20 cellular contexts compared by ENCODE assay signal in the genomic region with DNA sequence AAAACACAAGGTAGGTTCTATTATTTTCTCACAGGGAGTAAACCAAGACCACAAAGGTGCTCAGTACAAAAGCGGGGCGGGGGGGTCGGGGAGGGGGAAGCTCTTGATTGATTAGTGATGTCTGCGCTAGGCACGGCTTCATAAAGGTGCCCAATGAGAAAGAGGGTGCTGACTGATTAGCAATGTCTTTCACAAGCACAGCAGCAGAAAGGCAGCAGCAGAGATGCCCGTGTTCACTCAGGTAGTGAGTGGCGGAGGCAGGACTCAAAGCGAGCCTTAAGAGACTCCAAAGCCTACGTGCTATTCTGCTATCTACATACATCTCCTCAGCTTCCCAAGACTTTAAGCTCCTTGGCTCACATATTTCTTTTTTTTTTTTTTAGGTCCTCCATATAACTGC. TPM values are rescaled to one million over a fixed set of nuclear protein-coding genes. Genes with fewer than 3 reads are reported as not detected.
A peak's percentile ranks its signal among the peaks of the same experiment; 100 is the strongest.
DNase-seq lines count a peak whose midpoint lies in the region; ATAC-seq and TF ChIP-seq lines count a peak whose summit lies in the region.
"Had no signal": no experiment of that assay in that cellular context is flagged by ENCODE, and none has a peak within 500 bp of the region (broad histone marks: within the 10 kb centered on the region; RNA-seq: fewer than 3 reads in every experiment).

No MANE protein-coding gene starts in this region.

- H3K9ac ChIP-seq in MM.1S (ENCODE audit: low read length), result no peak overlapping the region

- peaks cover 47% of the 10 kb centered on the region for H3K79me2 ChIP-seq in MM.1S (ENCODE audit: low read length)

- DNase-seq in activated CD4-positive, alpha-beta T cell treated with anti-CD3 and anti-CD28 coated beads, Interleukin-2, amount 10 ng/mL, durations not matched to agents 24 days and 14 days, result no peak
- DNase-seq in activated CD4-positive, alpha-beta T cell treated with anti-CD3 and anti-CD28 coated beads for 4 hours, result no peak
- DNase-seq in CD4-positive, alpha-beta memory T cell, result no peak
- no peak for DNase-seq in activated T-helper 1 cell treated with anti-CD3 and anti-CD28 coated beads, Interleukin-12 subunit alpha, Interleukin-12 subunit beta, Interleukin-2, Interleukin-4 antibody, amounts not matched to agents 30 ng/mL and 10 ng/mL and 1 ng/mL, durations not matched to agents 14 hours and 24 hours and 36 hours (ENCODE audit: low spot score)
- DNase-seq in natural killer cell treated with Interleukin-12 subunit alpha and Interleukin-12 subunit beta and Interleukin-15 and Interleukin-18, amount 100 ng/mL, for 72 hours (ENCODE audit: low spot score), result no peak
- DNase-seq in activated CD8-positive, alpha-beta memory T cell treated with anti-CD3 and anti-CD28 coated beads, Interleukin-2, amount 50 U/mL, for 4 hours, result no peak
- DNase-seq in activated T-helper 2 cell treated with anti-CD3 and anti-CD28 coated beads, Interferon-gamma antibody, Interleukin-2, Interleukin-4, amounts not matched to agents 10 μg/mL and 5 μg/mL and 100 μg/mL, durations not matched to agents 14 hours and 24 hours and 36 hours (ENCODE audit: low spot score), result no peak
- DNase-seq in MM.1S, result no peak
- DNase-seq: AML-193, Calu3, EL, GOT3, NCI-H1105 treated with DMSO at 0.1 percent for 48 hours, NCI-H1694, NCI-H2081 treated with DMSO at 0.1 percent for 48 hours, NCI-H510A treated with DMSO at 0.1 percent for 48 hours, NCI-H774, SHP77 had no signal

- intact Hi-C loops in activated CD4-positive, alpha-beta T cell treated with anti-CD3 and anti-CD28 coated beads, Interleukin-2, amount 10 ng/mL, durations not matched to agents 24 days and 14 days (cut with micrococcal nuclease), result no loop called here
- intact Hi-C loops in CD4-positive, alpha-beta memory T cell (cut with micrococcal nuclease), result no loop called here
- intact Hi-C loops in activated T-helper 1 cell treated with anti-CD3 and anti-CD28 coated beads, Interleukin-12 subunit alpha, Interleukin-12 subunit beta, Interleukin-2, Interleukin-4 antibody, amounts not matched to agents 30 ng/mL and 10 ng/mL and 1 ng/mL, durations not matched to agents 14 hours and 24 hours and 36 hours (cut with micrococcal nuclease), result no loop called here
- intact Hi-C loops in activated T-helper 2 cell treated with anti-CD3 and anti-CD28 coated beads, Interferon-gamma antibody, Interleukin-2, Interleukin-4, amounts not matched to agents 10 μg/mL and 5 μg/mL and 100 μg/mL, durations not matched to agents 14 hours and 24 hours and 36 hours (cut with micrococcal nuclease), result no loop called here

- no peak overlapping the region for H3K4me3 Mint-ChIP-seq in activated CD4-positive, alpha-beta T cell treated with anti-CD3 and anti-CD28 coated beads, Interleukin-2, amount 10 ng/mL, durations not matched to agents 24 days and 14 days
- H3K4me3 Mint-ChIP-seq in CD4-positive, alpha-beta memory T cell, result peak overlapping the region in 1 of 8 donors; percentile 59
- H3K4me3 Mint-ChIP-seq in activated T-helper 1 cell treated with anti-CD3 and anti-CD28 coated beads, Interleukin-12 subunit alpha, Interleukin-12 subunit beta, Interleukin-2, Interleukin-4 antibody, amounts not matched to agents 30 ng/mL and 10 ng/mL and 1 ng/mL, durations not matched to agents 14 hours and 24 hours and 36 hours, result peak overlapping the region; percentile 45
- no peak overlapping the region for H3K4me3 Mint-ChIP-seq in natural killer cell treated with Interleukin-12 subunit alpha and Interleukin-12 subunit beta and Interleukin-15 and Interleukin-18, amount 100 ng/mL, for 72 hours
- H3K4me3 Mint-ChIP-seq in activated T-helper 2 cell treated with anti-CD3 and anti-CD28 coated beads, Interferon-gamma antibody, Interleukin-2, Interleukin-4, amounts not matched to agents 10 μg/mL and 5 μg/mL and 100 μg/mL, durations not matched to agents 14 hours and 24 hours and 36 hours (ENCODE audit: low read depth), result no peak overlapping the region
- H3K4me3 Mint-ChIP-seq: CD14-positive monocyte had no signal

- no peak overlapping the region for H2AFZ ChIP-seq in MM.1S (ENCODE audit: low read length)

- H3K4me1 Mint-ChIP-seq in activated CD4-positive, alpha-beta T cell treated with anti-CD3 and anti-CD28 coated beads, Interleukin-2, amount 10 ng/mL, durations not matched to agents 24 days and 14 days, result peaks cover 45% of the 10 kb centered on the region
- H3K4me1 Mint-ChIP-seq in CD4-positive, alpha-beta memory T cell, result peaks cover 46 to 71% (median 56%) of the 10 kb centered on the region in 4 donors
- peaks cover 66% of the 10 kb centered on the region for H3K4me1 Mint-ChIP-seq in activated T-helper 1 cell treated with anti-CD3 and anti-CD28 coated beads, Interleukin-12 subunit alpha, Interleukin-12 subunit beta, Interleukin-2, Interleukin-4 antibody, amounts not matched to agents 30 ng/mL and 10 ng/mL and 1 ng/mL, durations not matched to agents 14 hours and 24 hours and 36 hours (ENCODE audit: low read depth)
- H3K4me1 Mint-ChIP-seq in natural killer cell treated with Interleukin-12 subunit alpha and Interleukin-12 subunit beta and Interleukin-15 and Interleukin-18, amount 100 ng/mL, for 72 hours (ENCODE audit: low read depth in 2 of 2), result peaks cover 55 to 60% of the 10 kb centered on the region in 2 donors
- peaks cover 42% of the 10 kb centered on the region for H3K4me1 Mint-ChIP-seq in activated T-helper 2 cell treated with anti-CD3 and anti-CD28 coated beads, Interferon-gamma antibody, Interleukin-2, Interleukin-4, amounts not matched to agents 10 μg/mL and 5 μg/mL and 100 μg/mL, durations not matched to agents 14 hours and 24 hours and 36 hours (ENCODE audit: low read depth)

- CTCF ChIA-PET in CD4-positive, alpha-beta memory T cell (lab: Charles Lee; ENCODE audit: partially characterized antibody), result no interaction called here

- H3K4me3 ChIP-seq in CD4-positive, alpha-beta memory T cell (ENCODE audit: low read length in 2 of 2), result no peak overlapping the region
- H3K4me3 ChIP-seq in MM.1S (ENCODE audit: low read length), result no peak overlapping the region

- peaks cover 31% of the 10 kb centered on the region for H3K4me1 ChIP-seq in CD4-positive, alpha-beta memory T cell (ENCODE audit: insufficient read depth, low read length)
- H3K4me1 ChIP-seq in MM.1S (ENCODE audit: low read length), result no peaks in the 10 kb centered on the region

- H3K4me2 ChIP-seq in MM.1S (ENCODE audit: low read depth, low read length), result no peak overlapping the region

- POLR2A ChIA-PET in CD4-positive, alpha-beta memory T cell (lab: Charles Lee; ENCODE audit: partially characterized antibody), result interaction anchor here (0.7 kb wide), 1 partner anchor 10 kb away, joined by 3 read pairs; no protein-coding TSS in a partner anchor

- no peaks in the 10 kb centered on the region for H3K27me3 ChIP-seq in CD4-positive, alpha-beta memory T cell (ENCODE audit: insufficient read depth, low read length)
- no peaks in the 10 kb centered on the region for H3K27me3 ChIP-seq in MM.1S (replicated peaks; ENCODE audit: insufficient read depth, low read length)

- H3K27ac Mint-ChIP-seq in activated CD4-positive, alpha-beta T cell treated with anti-CD3 and anti-CD28 coated beads, Interleukin-2, amount 10 ng/mL, durations not matched to agents 24 days and 14 days, result peak overlapping the region; percentile 25
- H3K27ac Mint-ChIP-seq in CD4-positive, alpha-beta memory T cell, result peak overlapping the region in 4 of 7 donors; percentile 56 to 84 (median 62)
- H3K27ac Mint-ChIP-seq in activated T-helper 1 cell treated with anti-CD3 and anti-CD28 coated beads, Interleukin-12 subunit alpha, Interleukin-12 subunit beta, Interleukin-2, Interleukin-4 antibody, amounts not matched to agents 30 ng/mL and 10 ng/mL and 1 ng/mL, durations not matched to agents 14 hours and 24 hours and 36 hours, result peak overlapping the region; percentile 40
- peak overlapping the region; percentile 36 to 88 for H3K27ac Mint-ChIP-seq in natural killer cell treated with Interleukin-12 subunit alpha and Interleukin-12 subunit beta and Interleukin-15 and Interleukin-18, amount 100 ng/mL, for 72 hours
- no peak overlapping the region for H3K27ac Mint-ChIP-seq in activated T-helper 2 cell treated with anti-CD3 and anti-CD28 coated beads, Interferon-gamma antibody, Interleukin-2, Interleukin-4, amounts not matched to agents 10 μg/mL and 5 μg/mL and 100 μg/mL, durations not matched to agents 14 hours and 24 hours and 36 hours
- H3K27ac Mint-ChIP-seq: CD14-positive monocyte had no signal

- H3K9me2 ChIP-seq in MM.1S (replicated peaks; ENCODE audit: insufficient read depth, low read length), result no peaks in the 10 kb centered on the region

- H3K36me3 Mint-ChIP-seq in activated CD4-positive, alpha-beta T cell treated with anti-CD3 and anti-CD28 coated beads, Interleukin-2, amount 10 ng/mL, durations not matched to agents 24 days and 14 days (ENCODE audit: low read depth), result peaks cover 66% of the 10 kb centered on the region
- H3K36me3 Mint-ChIP-seq in CD4-positive, alpha-beta memory T cell, result peaks cover 33 to 51% of the 10 kb centered on the region in 2 donors
- peaks cover 48% of the 10 kb centered on the region for H3K36me3 Mint-ChIP-seq in activated T-helper 1 cell treated with anti-CD3 and anti-CD28 coated beads, Interleukin-12 subunit alpha, Interleukin-12 subunit beta, Interleukin-2, Interleukin-4 antibody, amounts not matched to agents 30 ng/mL and 10 ng/mL and 1 ng/mL, durations not matched to agents 14 hours and 24 hours and 36 hours (ENCODE audit: low read depth)
- H3K36me3 Mint-ChIP-seq in natural killer cell treated with Interleukin-12 subunit alpha and Interleukin-12 subunit beta and Interleukin-15 and Interleukin-18, amount 100 ng/mL, for 72 hours, result peaks cover 16% of the 10 kb centered on the region
- H3K36me3 Mint-ChIP-seq in activated T-helper 2 cell treated with anti-CD3 and anti-CD28 coated beads, Interferon-gamma antibody, Interleukin-2, Interleukin-4, amounts not matched to agents 10 μg/mL and 5 μg/mL and 100 μg/mL, durations not matched to agents 14 hours and 24 hours and 36 hours (ENCODE audit: low read depth), result peaks cover 71% of the 10 kb centered on the region
- H3K36me3 Mint-ChIP-seq: CD14-positive monocyte had no signal

- H3K9me3 ChIP-seq in CD4-positive, alpha-beta memory T cell (ENCODE audit: control insufficient read depth in 1 of 2, low read length in 2 of 2), result no peaks in the 10 kb centered on the region
- no peaks in the 10 kb centered on the region for H3K9me3 ChIP-seq in MM.1S (replicated peaks; ENCODE audit: insufficient read depth, low read length)

- no peaks in the 10 kb centered on the region for H4K20me1 ChIP-seq in MM.1S (ENCODE audit: insufficient read depth, low read length)

- no peak for ATAC-seq in natural killer cell treated with Interleukin-12 subunit alpha and Interleukin-12 subunit beta and Interleukin-15 and Interleukin-18, amount 100 ng/mL, for 72 hours

- H3K27ac ChIP-seq in CD4-positive, alpha-beta memory T cell (ENCODE audit: low read depth, low read length), result no peak overlapping the region
- no peak overlapping the region for H3K27ac ChIP-seq in MM.1S (ENCODE audit: low read length)
- H3K27ac ChIP-seq: 22Rv1 had no signal

- no peaks in the 10 kb centered on the region for H3K9me3 Mint-ChIP-seq in activated CD4-positive, alpha-beta T cell treated with anti-CD3 and anti-CD28 coated beads, Interleukin-2, amount 10 ng/mL, durations not matched to agents 24 days and 14 days
- H3K9me3 Mint-ChIP-seq in CD4-positive, alpha-beta memory T cell, result no peaks in the 10 kb centered on the region
- no peaks in the 10 kb centered on the region for H3K9me3 Mint-ChIP-seq in activated T-helper 1 cell treated with anti-CD3 and anti-CD28 coated beads, Interleukin-12 subunit alpha, Interleukin-12 subunit beta, Interleukin-2, Interleukin-4 antibody, amounts not matched to agents 30 ng/mL and 10 ng/mL and 1 ng/mL, durations not matched to agents 14 hours and 24 hours and 36 hours
- no peaks in the 10 kb centered on the region for H3K9me3 Mint-ChIP-seq in natural killer cell treated with Interleukin-12 subunit alpha and Interleukin-12 subunit beta and Interleukin-15 and Interleukin-18, amount 100 ng/mL, for 72 hours
- H3K9me3 Mint-ChIP-seq in activated T-helper 2 cell treated with anti-CD3 and anti-CD28 coated beads, Interferon-gamma antibody, Interleukin-2, Interleukin-4, amounts not matched to agents 10 μg/mL and 5 μg/mL and 100 μg/mL, durations not matched to agents 14 hours and 24 hours and 36 hours, result no peaks in the 10 kb centered on the region
- H3K9me3 Mint-ChIP-seq: CD14-positive monocyte had no signal

- no peaks in the 10 kb centered on the region for H3F3A ChIP-seq in MM.1S (ENCODE audit: insufficient read depth, low read length)

- peaks cover 28% of the 10 kb centered on the region for H3K36me3 ChIP-seq in CD4-positive, alpha-beta memory T cell (ENCODE audit: insufficient read depth, low read length)
- H3K36me3 ChIP-seq in MM.1S (replicated peaks; ENCODE audit: insufficient read depth, low read length), result no peaks in the 10 kb centered on the region

- no peak for TF ChIP-seq CTCF in MM.1S (IDR thresholded peaks at IDR 0.05; ENCODE audit: low read length)

- H3K27me3 Mint-ChIP-seq in activated CD4-positive, alpha-beta T cell treated with anti-CD3 and anti-CD28 coated beads, Interleukin-2, amount 10 ng/mL, durations not matched to agents 24 days and 14 days, result no peaks in the 10 kb centered on the region
- no peaks in the 10 kb centered on the region for H3K27me3 Mint-ChIP-seq in CD4-positive, alpha-beta memory T cell
- no peaks in the 10 kb centered on the region for H3K27me3 Mint-ChIP-seq in activated T-helper 1 cell treated with anti-CD3 and anti-CD28 coated beads, Interleukin-12 subunit alpha, Interleukin-12 subunit beta, Interleukin-2, Interleukin-4 antibody, amounts not matched to agents 30 ng/mL and 10 ng/mL and 1 ng/mL, durations not matched to agents 14 hours and 24 hours and 36 hours (ENCODE audit: insufficient read depth)
- no peaks in the 10 kb centered on the region for H3K27me3 Mint-ChIP-seq in natural killer cell treated with Interleukin-12 subunit alpha and Interleukin-12 subunit beta and Interleukin-15 and Interleukin-18, amount 100 ng/mL, for 72 hours
- no peaks in the 10 kb centered on the region for H3K27me3 Mint-ChIP-seq in activated T-helper 2 cell treated with anti-CD3 and anti-CD28 coated beads, Interferon-gamma antibody, Interleukin-2, Interleukin-4, amounts not matched to agents 10 μg/mL and 5 μg/mL and 100 μg/mL, durations not matched to agents 14 hours and 24 hours and 36 hours (ENCODE audit: low read depth)

RNA-seq across cellular contexts. Expression of a gene that starts 20.3 kb away (rescaled TPM):
- total RNA-seq in activated CD4-positive, alpha-beta T cell treated with anti-CD3 and anti-CD28 coated beads, Interleukin-2, amount 10 ng/mL, durations not matched to agents 24 days and 14 days, result 65.0 and 66.4 TPM in 2 replicates
- 10 to 100 TPM; 64.9 to 71.6 TPM for total RNA-seq in CD4-positive, alpha-beta memory T cell
- 10 to 100 TPM; 14.0 to 42.4 TPM for polyA plus RNA-seq in CD4-positive, alpha-beta memory T cell
- total RNA-seq in activated T-helper 1 cell treated with anti-CD3 and anti-CD28 coated beads, Interleukin-12 subunit alpha, Interleukin-12 subunit beta, Interleukin-2, Interleukin-4 antibody, amounts not matched to agents 30 ng/mL and 10 ng/mL and 1 ng/mL, durations not matched to agents 14 hours and 24 hours and 36 hours, result 84.0 and 86.4 TPM in 2 replicates
- total RNA-seq in natural killer cell treated with Interleukin-12 subunit alpha and Interleukin-12 subunit beta and Interleukin-15 and Interleukin-18, amount 100 ng/mL, for 72 hours, result 10 to 100 TPM; 83.3 to 97.1 TPM
- 67.1 and 68.0 TPM in 2 replicates for total RNA-seq in activated T-helper 2 cell treated with anti-CD3 and anti-CD28 coated beads, Interferon-gamma antibody, Interleukin-2, Interleukin-4, amounts not matched to agents 10 μg/mL and 5 μg/mL and 100 μg/mL, durations not matched to agents 14 hours and 24 hours and 36 hours
